Comparison of ENCODE assay signal across 1 cellular context in the genomic region with DNA sequence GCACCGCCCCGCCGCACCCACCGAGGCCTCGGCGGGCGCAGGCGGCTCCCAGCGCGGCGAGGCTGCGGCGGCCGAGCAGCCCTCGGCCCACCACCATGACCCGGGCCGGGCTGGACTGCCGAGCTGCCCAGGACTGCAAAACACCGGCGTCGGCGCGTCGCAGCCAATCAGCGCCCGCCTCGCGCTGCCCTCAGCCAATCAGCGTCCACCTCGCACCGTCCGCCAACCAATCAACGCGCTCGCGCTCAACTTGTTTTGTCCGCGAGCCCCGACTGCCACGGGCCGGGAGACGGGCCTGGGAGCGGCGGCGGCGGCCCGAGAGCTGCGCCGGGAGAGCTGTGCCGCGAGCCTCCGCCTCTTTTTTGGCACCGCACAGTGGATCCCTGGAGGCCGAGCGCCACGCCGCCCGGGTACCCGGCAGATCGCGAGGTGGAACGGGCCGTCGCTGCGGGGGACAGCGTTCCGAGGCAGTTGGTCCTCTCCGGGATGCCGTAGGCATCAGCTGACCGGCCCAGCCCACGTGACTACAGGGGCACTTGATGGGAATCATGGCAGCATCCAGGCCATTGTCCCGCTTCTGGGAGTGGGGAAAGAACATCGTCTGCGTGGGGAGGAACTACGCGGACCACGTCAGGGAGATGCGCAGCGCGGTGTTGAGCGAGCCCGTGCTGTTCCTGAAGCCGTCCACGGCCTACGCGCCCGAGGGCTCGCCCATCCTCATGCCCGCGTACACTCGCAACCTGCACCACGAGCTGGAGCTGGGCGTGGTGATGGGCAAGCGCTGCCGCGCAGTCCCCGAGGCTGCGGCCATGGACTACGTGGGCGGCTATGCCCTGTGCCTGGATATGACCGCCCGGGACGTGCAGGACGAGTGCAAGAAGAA.
TF ChIP-seq lines count a peak whose summit lies in the region.

A gene (plus strand): TSS at position 516 of the 883 bp plus-strand sequence. CDS start 33 bp downstream, at position 549.
A gene (minus strand): TSS at position 135 of the 883 bp plus-strand sequence. CDS start 38 bp downstream, at position 97.

TF ChIP-seq in HEK293, 187 proteins besides CTCF, POLR2A, EP300 and RAD21 (continued from another document and continues in another):
- TF ChIP-seq, protein P1, sequence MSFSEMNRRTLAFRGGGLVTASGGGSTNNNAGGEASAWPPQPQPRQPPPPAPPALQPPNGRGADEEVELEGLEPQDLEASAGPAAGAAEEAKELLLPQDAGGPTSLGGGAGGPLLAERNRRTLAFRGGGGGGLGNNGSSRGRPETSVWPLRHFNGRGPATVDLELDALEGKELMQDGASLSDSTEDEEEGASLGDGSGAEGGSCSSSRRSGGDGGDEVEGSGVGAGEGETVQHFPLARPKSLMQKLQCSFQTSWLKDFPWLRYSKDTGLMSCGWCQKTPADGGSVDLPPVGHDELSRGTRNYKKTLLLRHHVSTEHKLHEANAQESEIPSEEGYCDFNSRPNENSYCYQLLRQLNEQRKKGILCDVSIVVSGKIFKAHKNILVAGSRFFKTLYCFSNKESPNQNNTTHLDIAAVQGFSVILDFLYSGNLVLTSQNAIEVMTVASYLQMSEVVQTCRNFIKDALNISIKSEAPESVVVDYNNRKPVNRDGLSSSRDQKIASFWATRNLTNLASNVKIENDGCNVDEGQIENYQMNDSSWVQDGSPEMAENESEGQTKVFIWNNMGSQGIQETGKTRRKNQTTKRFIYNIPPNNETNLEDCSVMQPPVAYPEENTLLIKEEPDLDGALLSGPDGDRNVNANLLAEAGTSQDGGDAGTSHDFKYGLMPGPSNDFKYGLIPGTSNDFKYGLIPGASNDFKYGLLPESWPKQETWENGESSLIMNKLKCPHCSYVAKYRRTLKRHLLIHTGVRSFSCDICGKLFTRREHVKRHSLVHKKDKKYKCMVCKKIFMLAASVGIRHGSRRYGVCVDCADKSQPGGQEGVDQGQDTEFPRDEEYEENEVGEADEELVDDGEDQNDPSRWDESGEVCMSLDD (tag by site-specific recombination; IDR thresholded peaks at IDR 0.05) = peak; percentile 77
- TF ChIP-seq ZNF354C (tag by site-specific recombination; IDR thresholded peaks at IDR 0.05; ENCODE audit: borderline replicate concordance, low read depth) = 0 out of 2 replicates have a peak, but pooled peaks have one; percentile 38
- TF ChIP-seq, protein P2, sequence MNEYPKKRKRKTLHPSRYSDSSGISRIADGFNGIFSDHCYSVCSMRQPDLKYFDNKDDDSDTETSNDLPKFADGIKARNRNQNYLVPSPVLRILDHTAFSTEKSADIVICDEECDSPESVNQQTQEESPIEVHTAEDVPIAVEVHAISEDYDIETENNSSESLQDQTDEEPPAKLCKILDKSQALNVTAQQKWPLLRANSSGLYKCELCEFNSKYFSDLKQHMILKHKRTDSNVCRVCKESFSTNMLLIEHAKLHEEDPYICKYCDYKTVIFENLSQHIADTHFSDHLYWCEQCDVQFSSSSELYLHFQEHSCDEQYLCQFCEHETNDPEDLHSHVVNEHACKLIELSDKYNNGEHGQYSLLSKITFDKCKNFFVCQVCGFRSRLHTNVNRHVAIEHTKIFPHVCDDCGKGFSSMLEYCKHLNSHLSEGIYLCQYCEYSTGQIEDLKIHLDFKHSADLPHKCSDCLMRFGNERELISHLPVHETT (tag by site-specific recombination; IDR thresholded peaks at IDR 0.05) = peak; percentile 93
- no peak for TF ChIP-seq ZNF37A (tag by site-specific recombination; IDR thresholded peaks at IDR 0.05)
- no peak for TF ChIP-seq ZNF747 (tag by site-specific recombination; IDR thresholded peaks at IDR 0.05)
- no peak for TF ChIP-seq ZNF114 (tag by site-specific recombination; IDR thresholded peaks at IDR 0.05)
- TF ChIP-seq MEIS1 (CRISPR knock-in tag; IDR thresholded peaks at IDR 0.05; ENCODE audit: borderline replicate concordance) = peak; percentile 37; the same call in 1 of the 2 replicates
- TF ChIP-seq, protein P3, sequence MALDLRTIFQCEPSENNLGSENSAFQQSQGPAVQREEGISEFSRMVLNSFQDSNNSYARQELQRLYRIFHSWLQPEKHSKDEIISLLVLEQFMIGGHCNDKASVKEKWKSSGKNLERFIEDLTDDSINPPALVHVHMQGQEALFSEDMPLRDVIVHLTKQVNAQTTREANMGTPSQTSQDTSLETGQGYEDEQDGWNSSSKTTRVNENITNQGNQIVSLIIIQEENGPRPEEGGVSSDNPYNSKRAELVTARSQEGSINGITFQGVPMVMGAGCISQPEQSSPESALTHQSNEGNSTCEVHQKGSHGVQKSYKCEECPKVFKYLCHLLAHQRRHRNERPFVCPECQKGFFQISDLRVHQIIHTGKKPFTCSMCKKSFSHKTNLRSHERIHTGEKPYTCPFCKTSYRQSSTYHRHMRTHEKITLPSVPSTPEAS (tag by site-specific recombination; IDR thresholded peaks at IDR 0.05) = peak; percentile 83
- peak; percentile 96 for TF ChIP-seq ZNF391 (tag by site-specific recombination; IDR thresholded peaks at IDR 0.05; ENCODE audit: borderline replicate concordance, low read depth)
- no peak for TF ChIP-seq ZNF658 (tag by site-specific recombination; IDR thresholded peaks at IDR 0.05)
- TF ChIP-seq OVOL3 (tag by site-specific recombination; IDR thresholded peaks at IDR 0.05) = peak; percentile 96
- TF ChIP-seq, protein P4, sequence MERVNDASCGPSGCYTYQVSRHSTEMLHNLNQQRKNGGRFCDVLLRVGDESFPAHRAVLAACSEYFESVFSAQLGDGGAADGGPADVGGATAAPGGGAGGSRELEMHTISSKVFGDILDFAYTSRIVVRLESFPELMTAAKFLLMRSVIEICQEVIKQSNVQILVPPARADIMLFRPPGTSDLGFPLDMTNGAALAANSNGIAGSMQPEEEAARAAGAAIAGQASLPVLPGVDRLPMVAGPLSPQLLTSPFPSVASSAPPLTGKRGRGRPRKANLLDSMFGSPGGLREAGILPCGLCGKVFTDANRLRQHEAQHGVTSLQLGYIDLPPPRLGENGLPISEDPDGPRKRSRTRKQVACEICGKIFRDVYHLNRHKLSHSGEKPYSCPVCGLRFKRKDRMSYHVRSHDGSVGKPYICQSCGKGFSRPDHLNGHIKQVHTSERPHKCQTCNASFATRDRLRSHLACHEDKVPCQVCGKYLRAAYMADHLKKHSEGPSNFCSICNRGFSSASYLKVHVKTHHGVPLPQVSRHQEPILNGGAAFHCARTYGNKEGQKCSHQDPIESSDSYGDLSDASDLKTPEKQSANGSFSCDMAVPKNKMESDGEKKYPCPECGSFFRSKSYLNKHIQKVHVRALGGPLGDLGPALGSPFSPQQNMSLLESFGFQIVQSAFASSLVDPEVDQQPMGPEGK (tag by site-specific recombination; IDR thresholded peaks at IDR 0.05) = peak; percentile 90
- TF ChIP-seq GFI1B (tag by site-specific recombination; IDR thresholded peaks at IDR 0.05) = peak; percentile 68; the same call in 1 of the 2 replicates
- no peak for TF ChIP-seq ZNF830 (tag by site-specific recombination; IDR thresholded peaks at IDR 0.05; ENCODE audit: low read depth)
- TF ChIP-seq SALL2 (tag by site-specific recombination; IDR thresholded peaks at IDR 0.05; ENCODE audit: borderline replicate concordance) = no peak
- no peak for TF ChIP-seq ZNF433 (tag by site-specific recombination; IDR thresholded peaks at IDR 0.05; ENCODE audit: low read depth)
- TF ChIP-seq ZNF140 (tag by site-specific recombination; IDR thresholded peaks at IDR 0.05) = no peak
- TF ChIP-seq, protein P5, sequence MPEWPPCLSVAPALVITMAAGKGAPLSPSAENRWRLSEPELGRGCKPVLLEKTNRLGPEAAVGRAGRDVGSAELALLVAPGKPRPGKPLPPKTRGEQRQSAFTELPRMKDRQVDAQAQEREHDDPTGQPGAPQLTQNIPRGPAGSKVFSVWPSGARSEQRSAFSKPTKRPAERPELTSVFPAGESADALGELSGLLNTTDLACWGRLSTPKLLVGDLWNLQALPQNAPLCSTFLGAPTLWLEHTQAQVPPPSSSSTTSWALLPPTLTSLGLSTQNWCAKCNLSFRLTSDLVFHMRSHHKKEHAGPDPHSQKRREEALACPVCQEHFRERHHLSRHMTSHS (tag by site-specific recombination; IDR thresholded peaks at IDR 0.05) = peak; percentile 61
- TF ChIP-seq, protein P6, sequence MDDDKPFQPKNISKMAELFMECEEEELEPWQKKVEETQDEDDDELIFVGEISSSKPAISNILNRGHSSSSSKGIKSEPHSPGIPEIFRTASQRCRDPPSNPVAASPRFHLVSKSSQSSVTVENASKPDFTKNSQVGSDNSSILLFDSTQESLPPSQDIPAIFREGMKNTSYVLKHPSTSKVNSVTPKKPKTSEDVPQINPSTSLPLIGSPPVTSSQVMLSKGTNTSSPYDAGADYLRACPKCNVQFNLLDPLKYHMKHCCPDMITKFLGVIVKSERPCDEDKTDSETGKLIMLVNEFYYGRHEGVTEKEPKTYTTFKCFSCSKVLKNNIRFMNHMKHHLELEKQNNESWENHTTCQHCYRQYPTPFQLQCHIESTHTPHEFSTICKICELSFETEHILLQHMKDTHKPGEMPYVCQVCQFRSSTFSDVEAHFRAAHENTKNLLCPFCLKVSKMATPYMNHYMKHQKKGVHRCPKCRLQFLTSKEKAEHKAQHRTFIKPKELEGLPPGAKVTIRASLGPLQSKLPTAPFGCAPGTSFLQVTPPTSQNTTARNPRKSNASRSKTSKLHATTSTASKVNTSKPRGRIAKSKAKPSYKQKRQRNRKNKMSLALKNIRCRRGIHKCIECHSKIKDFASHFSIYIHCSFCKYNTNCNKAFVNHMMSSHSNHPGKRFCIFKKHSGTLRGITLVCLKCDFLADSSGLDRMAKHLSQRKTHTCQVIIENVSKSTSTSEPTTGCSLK (tag by site-specific recombination; IDR thresholded peaks at IDR 0.05) = no peak
- 0 out of 2 replicates have a peak, but pooled peaks have one; percentile 27 for TF ChIP-seq ZNF670 (tag by site-specific recombination; IDR thresholded peaks at IDR 0.05; ENCODE audit: low read depth)
- TF ChIP-seq SP3 (tag by site-specific recombination; IDR thresholded peaks at IDR 0.05) = peak; percentile 79
- no peak for TF ChIP-seq BCL11A (tag by site-specific recombination; IDR thresholded peaks at IDR 0.05; ENCODE audit: low read depth)
- no peak for TF ChIP-seq ZNF529 (tag by site-specific recombination; IDR thresholded peaks at IDR 0.05; ENCODE audit: insufficient replicate concordance)
- TF ChIP-seq ZNF169 (tag by site-specific recombination; IDR thresholded peaks at IDR 0.05) = no peak; the same call in 1 of the 2 replicates
- TF ChIP-seq SETDB1 (IDR thresholded peaks at IDR 0.05; ENCODE audit: insufficient read length, low read length) = no peak
- TF ChIP-seq, protein P7, sequence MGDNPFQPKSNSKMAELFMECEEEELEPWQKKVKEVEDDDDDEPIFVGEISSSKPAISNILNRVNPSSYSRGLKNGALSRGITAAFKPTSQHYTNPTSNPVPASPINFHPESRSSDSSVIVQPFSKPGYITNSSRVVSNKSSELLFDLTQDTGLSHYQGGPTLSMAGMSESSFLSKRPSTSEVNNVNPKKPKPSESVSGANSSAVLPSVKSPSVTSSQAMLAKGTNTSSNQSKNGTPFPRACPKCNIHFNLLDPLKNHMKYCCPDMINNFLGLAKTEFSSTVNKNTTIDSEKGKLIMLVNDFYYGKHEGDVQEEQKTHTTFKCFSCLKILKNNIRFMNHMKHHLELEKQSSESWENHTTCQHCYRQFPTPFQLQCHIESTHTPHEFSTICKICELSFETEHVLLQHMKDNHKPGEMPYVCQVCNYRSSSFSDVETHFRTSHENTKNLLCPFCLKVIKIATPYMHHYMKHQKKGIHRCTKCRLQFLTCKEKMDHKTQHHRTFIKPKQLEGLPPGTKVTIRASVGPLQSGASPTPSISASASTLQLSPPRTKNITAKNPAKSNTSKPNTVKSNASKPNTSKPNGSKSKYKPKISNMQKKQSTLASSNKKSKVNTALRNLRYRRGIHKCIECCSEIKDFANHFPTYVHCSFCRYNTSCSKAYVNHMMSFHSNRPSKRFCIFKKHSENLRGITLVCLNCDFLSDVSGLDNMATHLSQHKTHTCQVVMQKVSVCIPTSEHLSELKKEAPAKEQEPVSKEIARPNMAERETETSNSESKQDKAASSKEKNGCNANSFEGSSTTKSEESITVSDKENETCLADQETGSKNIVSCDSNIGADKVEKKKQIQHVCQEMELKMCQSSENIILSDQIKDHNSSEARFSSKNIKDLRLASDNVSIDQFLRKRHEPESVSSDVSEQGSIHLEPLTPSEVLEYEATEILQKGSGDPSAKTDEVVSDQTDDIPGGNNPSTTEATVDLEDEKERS (tag by site-specific recombination; IDR thresholded peaks at IDR 0.05) = no peak
- no peak for TF ChIP-seq ZFP41 (tag by site-specific recombination; IDR thresholded peaks at IDR 0.05; ENCODE audit: borderline replicate concordance)
- TF ChIP-seq, protein P8, sequence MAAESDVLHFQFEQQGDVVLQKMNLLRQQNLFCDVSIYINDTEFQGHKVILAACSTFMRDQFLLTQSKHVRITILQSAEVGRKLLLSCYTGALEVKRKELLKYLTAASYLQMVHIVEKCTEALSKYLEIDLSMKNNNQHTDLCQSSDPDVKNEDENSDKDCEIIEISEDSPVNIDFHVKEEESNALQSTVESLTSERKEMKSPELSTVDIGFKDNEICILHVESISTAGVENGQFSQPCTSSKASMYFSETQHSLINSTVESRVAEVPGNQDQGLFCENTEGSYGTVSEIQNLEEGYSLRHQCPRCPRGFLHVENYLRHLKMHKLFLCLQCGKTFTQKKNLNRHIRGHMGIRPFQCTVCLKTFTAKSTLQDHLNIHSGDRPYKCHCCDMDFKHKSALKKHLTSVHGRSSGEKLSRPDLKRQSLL (tag by site-specific recombination; IDR thresholded peaks at IDR 0.05) = peak; percentile 50; the same call in 1 of the 2 replicates
- TF ChIP-seq ZNF248 (tag by site-specific recombination; IDR thresholded peaks at IDR 0.05) = no peak
- TF ChIP-seq, protein P9, sequence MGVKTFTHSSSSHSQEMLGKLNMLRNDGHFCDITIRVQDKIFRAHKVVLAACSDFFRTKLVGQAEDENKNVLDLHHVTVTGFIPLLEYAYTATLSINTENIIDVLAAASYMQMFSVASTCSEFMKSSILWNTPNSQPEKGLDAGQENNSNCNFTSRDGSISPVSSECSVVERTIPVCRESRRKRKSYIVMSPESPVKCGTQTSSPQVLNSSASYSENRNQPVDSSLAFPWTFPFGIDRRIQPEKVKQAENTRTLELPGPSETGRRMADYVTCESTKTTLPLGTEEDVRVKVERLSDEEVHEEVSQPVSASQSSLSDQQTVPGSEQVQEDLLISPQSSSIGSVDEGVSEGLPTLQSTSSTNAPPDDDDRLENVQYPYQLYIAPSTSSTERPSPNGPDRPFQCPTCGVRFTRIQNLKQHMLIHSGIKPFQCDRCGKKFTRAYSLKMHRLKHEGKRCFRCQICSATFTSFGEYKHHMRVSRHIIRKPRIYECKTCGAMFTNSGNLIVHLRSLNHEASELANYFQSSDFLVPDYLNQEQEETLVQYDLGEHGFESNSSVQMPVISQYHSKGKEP (tag by site-specific recombination; IDR thresholded peaks at IDR 0.05) = peak; percentile 48; the same call in 1 of the 2 replicates
- TF ChIP-seq ZNF707 (tag by site-specific recombination; IDR thresholded peaks at IDR 0.05) = no peak
